In genomic region chr5:172958268-172959046, GRCh38 we compare ENCODE assay signal across 8 cellular contexts. TPM values are rescaled to one million over a fixed set of nuclear protein-coding genes. Genes with fewer than 3 reads are reported as not detected.
DNase-seq lines count a peak whose midpoint lies in the region; ATAC-seq and TF ChIP-seq lines count a peak whose summit lies in the region.

No MANE protein-coding gene starts in this region.

- intact Hi-C loops in esophagus muscularis mucosa (cut with DNase I) = no loop called here

- H3K9ac ChIP-seq in OCI-LY1 (ENCODE audit: low read length) = no peak overlapping the region

- H3K36me3 Mint-ChIP-seq in activated T-cell treated with anti-CD3 and anti-CD28 coated beads, Interleukin-2, amount 50 U/mL, for 24 hours (ENCODE audit: low read depth) = peaks cover 33% of the 10 kb centered on the region
- peaks cover 0 to 16% of the 10 kb centered on the region in 2 donors for H3K36me3 Mint-ChIP-seq in naive B cell

- peak; percentile 11 for DNase-seq in NCI-H510A treated with DMSO at 0.1 percent for 48 hours (lab: John Stamatoyannopoulos, UW)
- no peak for DNase-seq in NCI-H510A (lab: John Stamatoyannopoulos, UW)
- DNase-seq in activated T-cell treated with anti-CD3 and anti-CD28 coated beads, Interleukin-2, amount 50 U/mL, for 24 hours = peak; percentile 85
- no peak for DNase-seq in esophagus muscularis mucosa (ENCODE audit: extremely low spot score)
- DNase-seq in naive B cell = peak; percentile 58
- peak; percentile 38 to 64 for DNase-seq in stimulated activated CD8-positive, alpha-beta memory T cell treated with anti-CD3 and anti-CD28 coated beads, Interleukin-7, amount 100 ng/mL, for 4 hours (ENCODE audit: low read depth in 2 of 2)

- peaks cover 24% of the 10 kb centered on the region for H3K4me1 Mint-ChIP-seq in activated T-cell treated with anti-CD3 and anti-CD28 coated beads, Interleukin-2, amount 50 U/mL, for 24 hours (ENCODE audit: low read depth)
- H3K4me1 Mint-ChIP-seq in naive B cell = peaks cover 37 to 50% (median 43%) of the 10 kb centered on the region in 3 donors

- no peaks in the 10 kb centered on the region for H3K27me3 Mint-ChIP-seq in activated T-cell treated with anti-CD3 and anti-CD28 coated beads, Interleukin-2, amount 50 U/mL, for 24 hours
- H3K27me3 Mint-ChIP-seq in naive B cell = no peaks in the 10 kb centered on the region

- no peaks in the 10 kb centered on the region for H3K79me2 ChIP-seq in OCI-LY1 (ENCODE audit: insufficient read depth, low read length)

- H3F3A ChIP-seq in OCI-LY1 (ENCODE audit: insufficient read depth, low read length) = no peaks in the 10 kb centered on the region

- no peak overlapping the region for H2AFZ ChIP-seq in OCI-LY1 (ENCODE audit: low read length)

- H3K9me2 ChIP-seq in OCI-LY1 (ENCODE audit: low read depth, low read length) = no peaks in the 10 kb centered on the region

- no peaks in the 10 kb centered on the region for H3K9me3 Mint-ChIP-seq in activated T-cell treated with anti-CD3 and anti-CD28 coated beads, Interleukin-2, amount 50 U/mL, for 24 hours
- H3K9me3 Mint-ChIP-seq in naive B cell = no peaks in the 10 kb centered on the region

- no peak for TF ChIP-seq EP300 in esophagus muscularis mucosa (IDR thresholded peaks at IDR 0.05)

- H3K36me3 ChIP-seq in OCI-LY1 (ENCODE audit: insufficient read depth, low read length) = peaks cover 8% of the 10 kb centered on the region; the same call in 1 of the 2 replicates
- peaks cover 0 to 23% (median 13%) of the 10 kb centered on the region in 4 donors for H3K36me3 ChIP-seq in esophagus muscularis mucosa

- peaks cover 15% of the 10 kb centered on the region for H3K4me1 ChIP-seq in OCI-LY1 (ENCODE audit: insufficient read depth, low read length, severe bottlenecking)
- peaks cover 8 to 59% (median 37%) of the 10 kb centered on the region in 4 donors for H3K4me1 ChIP-seq in esophagus muscularis mucosa

- H3K27me3 ChIP-seq in OCI-LY1 (ENCODE audit: insufficient read depth, low read length) (no peaks in the 10 kb centered on the region), esophagus muscularis mucosa (no peaks in the 10 kb centered on the region)

- H3K27ac Mint-ChIP-seq in activated T-cell treated with anti-CD3 and anti-CD28 coated beads, Interleukin-2, amount 50 U/mL, for 24 hours = peak overlapping the region; percentile 94
- H3K27ac Mint-ChIP-seq in naive B cell = peak overlapping the region; percentile 96 to 100 (median 98)

- TF ChIP-seq CTCF in OCI-LY1 (IDR thresholded peaks at IDR 0.05; ENCODE audit: low read length) = no peak
- no peak for TF ChIP-seq CTCF in esophagus muscularis mucosa (IDR thresholded peaks at IDR 0.05)

- H3K9me3 ChIP-seq in OCI-LY1 (ENCODE audit: low read length) = 0 out of 2 replicates have a peak, but pooled peaks cover 2% of the 10 kb centered on the region
- H3K9me3 ChIP-seq in esophagus muscularis mucosa = no peaks in the 10 kb centered on the region

- no peak for TF ChIP-seq POLR2A in esophagus muscularis mucosa (IDR thresholded peaks at IDR 0.05; ENCODE audit: low read depth)

- H3K4me3 Mint-ChIP-seq in activated T-cell treated with anti-CD3 and anti-CD28 coated beads, Interleukin-2, amount 50 U/mL, for 24 hours = peak overlapping the region; percentile 90
- peak overlapping the region; percentile 94 to 99 (median 98) for H3K4me3 Mint-ChIP-seq in naive B cell

- 6% methylated on average over 38 of the region's 55 CpGs for WGBS in esophagus muscularis mucosa

- H3K4me2 ChIP-seq in OCI-LY1 (ENCODE audit: low read length) = 0 out of 2 replicates have a peak overlapping the region, but pooled peaks have one; percentile 96

- no peaks in the 10 kb centered on the region for H4K20me1 ChIP-seq in OCI-LY1 (ENCODE audit: insufficient read depth, low read length)

- no peak overlapping the region for H3K27ac ChIP-seq in OCI-LY1 (ENCODE audit: low read depth, low read length, poor library complexity, severe bottlenecking)
- H3K27ac ChIP-seq in esophagus muscularis mucosa (replicated peaks in 1 of 4) = peak overlapping the region; percentile 82 to 87 (median 84)

- H3K4me3 ChIP-seq in OCI-LY1 (ENCODE audit: low read depth, low read length, poor library complexity, severe bottlenecking) (peak overlapping the region; percentile 97), esophagus muscularis mucosa (peak overlapping the region; percentile 74 to 89 (median 78))

- ATAC-seq in HG03097 (IDR thresholded peaks at IDR 0.05; ENCODE audit: low FRiP score, unreplicated experiment) (peak; percentile 46), naive B cell (ENCODE audit: low read depth in 2 of 2) (peak; percentile 66 to 67)

RNA-seq across cellular contexts. Expression of gene RPL26L1, which starts 0.8 kb away (rescaled TPM):
- total RNA-seq in esophagus muscularis mucosa = 10 to 100 TPM; 17.8 to 25.8 (median 22.1) TPM
- 10 to 100 TPM; 20.0 to 40.2 (median 27.7) TPM for polyA plus RNA-seq in naive B cell (ENCODE audit: low read depth in 6 of 6)

RNA-seq across cellular contexts. Expression of gene ATP6V0E1, which starts 25.1 kb away (rescaled TPM):
- 100 to 1,000 TPM; 106 to 210 (median 133) TPM for total RNA-seq in esophagus muscularis mucosa
- polyA plus RNA-seq in naive B cell (ENCODE audit: low read depth in 6 of 6) = 100 to 1,000 TPM; 386 to 553 (median 418) TPM

Comparison
In these comparisons a context has a peak if more than half of its experiments do, and no peak if none do; other contexts are left out.
1. DNase-seq: peak in NCI-H510A treated with DMSO at 0.1 percent for 48 hours (single experiment), activated T-cell treated with anti-CD3 and anti-CD28 coated beads, Interleukin-2, amount 50 U/mL, for 24 hours (single experiment), naive B cell (single experiment) and stimulated activated CD8-positive, alpha-beta memory T cell treated with anti-CD3 and anti-CD28 coated beads, Interleukin-7, amount 100 ng/mL, for 4 hours (2 of 2); none in NCI-H510A (single experiment) and esophagus muscularis mucosa (single experiment).